In the genomic region with DNA sequence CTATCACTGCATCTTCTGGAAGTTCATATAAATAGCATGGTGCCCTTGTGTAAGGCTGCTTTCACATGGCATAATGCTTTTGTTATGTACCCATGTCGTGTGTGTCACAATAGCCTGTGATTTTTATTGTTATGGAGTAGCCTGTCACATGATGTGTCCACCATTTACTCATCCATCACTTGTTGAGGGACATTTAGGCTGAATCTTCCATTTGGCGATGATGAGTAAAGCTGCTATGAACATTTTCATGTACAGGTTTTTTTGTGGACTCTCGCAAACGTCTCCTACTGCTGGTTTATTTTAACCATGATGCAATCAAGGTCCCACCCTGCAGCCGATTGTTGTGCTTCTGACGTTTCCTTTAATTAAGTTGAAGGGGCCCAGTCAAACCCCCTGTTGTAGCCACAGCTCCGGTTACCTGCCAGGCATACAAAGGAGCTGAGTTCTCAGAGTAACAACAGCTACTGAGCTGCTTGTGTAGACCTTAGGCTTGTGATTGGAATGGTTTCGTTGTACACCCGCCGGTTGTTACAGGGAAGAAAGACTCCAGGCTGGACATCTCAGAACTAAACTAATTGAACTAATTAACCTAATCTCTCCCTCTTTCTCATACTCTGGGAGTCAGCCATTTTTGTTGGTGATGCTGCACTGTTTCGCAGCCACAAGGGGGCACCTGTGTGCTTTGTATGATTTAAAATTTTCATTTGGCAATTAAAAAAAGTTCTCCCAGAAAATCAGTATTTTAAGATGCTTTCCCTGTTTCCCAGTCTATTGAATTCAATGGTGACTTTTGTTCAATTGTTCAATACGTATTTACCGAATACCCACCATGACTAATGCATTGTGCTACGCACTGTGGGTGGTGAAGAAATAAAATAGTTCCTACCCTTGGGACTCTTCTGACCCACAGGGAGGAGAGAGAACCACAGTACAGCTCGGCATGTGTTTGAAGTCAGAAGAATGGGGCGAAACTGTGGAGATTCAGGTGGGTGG, we compare ENCODE assay signal across 9 cellular contexts.
A peak's percentile ranks its signal among the peaks of the same experiment; 100 is the strongest.
DNase-seq lines count a peak whose midpoint lies in the region; ATAC-seq and TF ChIP-seq lines count a peak whose summit lies in the region.
"Had no signal": no experiment of that assay in that cellular context is flagged by ENCODE, and none has a peak within 500 bp of the region (broad histone marks: within the 10 kb centered on the region; RNA-seq: fewer than 3 reads in every experiment).

No MANE protein-coding gene starts in this region.

- H3K4me3 ChIP-seq in BJ (ENCODE audit: low read depth, low read length) (no peak overlapping the region), HAP-1 (no peak overlapping the region), OCI-LY1 (ENCODE audit: low read depth, low read length, poor library complexity, severe bottlenecking) (no peak overlapping the region)

- H3K4me2 ChIP-seq in OCI-LY1 (ENCODE audit: low read length), result no peak overlapping the region

- POLR2A ChIA-PET in BJ (lab: Charles Lee), result no interaction called here

- in situ Hi-C loops in HAP-1 (cut with MboI; ENCODE audit: low sequenced_read_pairs), result no loop called here

- H3K79me2 ChIP-seq in OCI-LY1 (ENCODE audit: insufficient read depth, low read length), result no peaks in the 10 kb centered on the region

- H3K36me3 ChIP-seq in BJ (ENCODE audit: control insufficient read depth, insufficient read depth, low read length), result no peaks in the 10 kb centered on the region
- no peaks in the 10 kb centered on the region for H3K36me3 ChIP-seq in HAP-1 (replicated peaks)
- H3K36me3 ChIP-seq in OCI-LY1 (ENCODE audit: insufficient read depth, low read length), result no peaks in the 10 kb centered on the region

- H3K27me3 ChIP-seq in BJ (ENCODE audit: control insufficient read depth, insufficient read depth, low read length) (no peaks in the 10 kb centered on the region), HAP-1 (ENCODE audit: low read depth) (no peaks in the 10 kb centered on the region), OCI-LY1 (ENCODE audit: insufficient read depth, low read length) (no peaks in the 10 kb centered on the region)

- CTCF ChIA-PET in BJ (lab: Yijun Ruan, JAX), result interaction anchor here (0.5 to 2.8 kb wide), 33 partner anchors 8 to 886 kb away, joined by 3 to 18 read pairs (median 4); no protein-coding TSS in a partner anchor

- H3K4me3 Mint-ChIP-seq in progenitor cell of endocrine pancreas (ENCODE audit: low read depth), result no peak overlapping the region
- H3K4me3 Mint-ChIP-seq: IgD-negative memory B cell had no signal

- no peaks in the 10 kb centered on the region for H3F3A ChIP-seq in OCI-LY1 (ENCODE audit: insufficient read depth, low read length)

- H4K20me1 ChIP-seq in OCI-LY1 (ENCODE audit: insufficient read depth, low read length), result no peaks in the 10 kb centered on the region

- no peaks in the 10 kb centered on the region for H3K27me3 Mint-ChIP-seq in progenitor cell of endocrine pancreas

- peaks cover 6% of the 10 kb centered on the region for H3K4me1 Mint-ChIP-seq in progenitor cell of endocrine pancreas (ENCODE audit: low read depth)

- no peaks in the 10 kb centered on the region for H3K4me1 ChIP-seq in HAP-1
- H3K4me1 ChIP-seq in OCI-LY1 (ENCODE audit: insufficient read depth, low read length, severe bottlenecking), result no peaks in the 10 kb centered on the region

- H3K9ac ChIP-seq in OCI-LY1 (ENCODE audit: low read length), result no peak overlapping the region

- H2AFZ ChIP-seq in OCI-LY1 (ENCODE audit: low read length), result no peak overlapping the region

- no peaks in the 10 kb centered on the region for H3K9me2 ChIP-seq in OCI-LY1 (ENCODE audit: low read depth, low read length)

- no peak for ATAC-seq in HG02870 (IDR thresholded peaks at IDR 0.05; ENCODE audit: unreplicated experiment)

- H3K9me3 ChIP-seq in HAP-1 (no peaks in the 10 kb centered on the region), OCI-LY1 (ENCODE audit: low read length) (no peaks in the 10 kb centered on the region)

- no peaks in the 10 kb centered on the region for H3K36me3 Mint-ChIP-seq in progenitor cell of endocrine pancreas (ENCODE audit: insufficient read depth)
- H3K36me3 Mint-ChIP-seq: IgD-negative memory B cell had no signal

- peak overlapping the region; percentile 82 for H3K27ac Mint-ChIP-seq in progenitor cell of endocrine pancreas

- TF ChIP-seq CTCF in BJ (IDR thresholded peaks at IDR 0.05; ENCODE audit: insufficient read depth, low read depth, low read length) (peak; percentile 87), OCI-LY1 (IDR thresholded peaks at IDR 0.05; ENCODE audit: low read length) (peak; percentile 95), progenitor cell of endocrine pancreas (IDR thresholded peaks at IDR 0.05; ENCODE audit: unreplicated experiment) (peak; percentile 97)

- H3K27ac ChIP-seq in OCI-LY1 (ENCODE audit: low read depth, low read length, poor library complexity, severe bottlenecking), result no peak overlapping the region

- no peak for DNase-seq in BJ (ENCODE audit: low read depth)
- DNase-seq in HAP-1 (ENCODE audit: low spot score in 2 of 2), result peak; percentile 57 to 66
- DNase-seq in activated effector memory CD4-positive, alpha-beta T cell treated with anti-CD3 and anti-CD28 coated beads, Interleukin-2, amount 50 U/mL, for 16 hours, result peak; percentile 79
- DNase-seq in globus pallidus (ENCODE audit: low spot score), result peak; percentile 62
- no peak for DNase-seq in progenitor cell of endocrine pancreas (ENCODE audit: low spot score, unreplicated experiment)
- DNase-seq in OCI-M2 (lab: John Stamatoyannopoulos, UW; ENCODE audit: unreplicated experiment), result no peak

- H3K9me3 Mint-ChIP-seq in progenitor cell of endocrine pancreas (ENCODE audit: low read depth), result no peaks in the 10 kb centered on the region
- H3K9me3 Mint-ChIP-seq: IgD-negative memory B cell had no signal

Comparison
In these comparisons a context has a peak if more than half of its experiments do, and no peak if none do; other contexts are left out.
1. DNase-seq: peak in HAP-1 (2 of 2), activated effector memory CD4-positive, alpha-beta T cell treated with anti-CD3 and anti-CD28 coated beads, Interleukin-2, amount 50 U/mL, for 16 hours (single experiment) and globus pallidus (single experiment); none in BJ (single experiment), progenitor cell of endocrine pancreas (single experiment) and OCI-M2 (single experiment).
2. Peak in every context shown above with its lines, with median percentiles within 50 percentile points of each other: CTCF ChIP-seq.